In genomic region chr2:75199428-75200011, GRCh38 we compare ENCODE assay signal across 8 cellular contexts. TPM values are rescaled to one million over a fixed set of nuclear protein-coding genes. Genes with fewer than 3 reads are reported as not detected.
DNase-seq lines count a peak whose midpoint lies in the region; ATAC-seq and TF ChIP-seq lines count a peak whose summit lies in the region.

A gene with protein sequence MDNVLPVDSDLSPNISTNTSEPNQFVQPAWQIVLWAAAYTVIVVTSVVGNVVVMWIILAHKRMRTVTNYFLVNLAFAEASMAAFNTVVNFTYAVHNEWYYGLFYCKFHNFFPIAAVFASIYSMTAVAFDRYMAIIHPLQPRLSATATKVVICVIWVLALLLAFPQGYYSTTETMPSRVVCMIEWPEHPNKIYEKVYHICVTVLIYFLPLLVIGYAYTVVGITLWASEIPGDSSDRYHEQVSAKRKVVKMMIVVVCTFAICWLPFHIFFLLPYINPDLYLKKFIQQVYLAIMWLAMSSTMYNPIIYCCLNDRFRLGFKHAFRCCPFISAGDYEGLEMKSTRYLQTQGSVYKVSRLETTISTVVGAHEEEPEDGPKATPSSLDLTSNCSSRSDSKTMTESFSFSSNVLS (minus strand): TSS chr2:75199520. CDS start chr2:75198934, 586 bp downstream.

- ATAC-seq in HG02763 (IDR thresholded peaks at IDR 0.05; ENCODE audit: unreplicated experiment) (peak; percentile 66), left cardiac atrium (peak; percentile 74 to 81)
- ATAC-seq in activated naive CD8-positive, alpha-beta T cell treated with anti-CD3 and anti-CD28 coated beads, Interleukin-2, amount 50 U/mL, for 24 hours, result peak; percentile 73

- POLR2A ChIA-PET in OCI-LY7 (lab: Charles Lee), result no interaction called here

- no peak within 1 kb of the TSS for H2AFZ ChIP-seq in OCI-LY7 (ENCODE audit: low read length)

- H3K4me3 Mint-ChIP-seq in activated naive CD8-positive, alpha-beta T cell treated with anti-CD3 and anti-CD28 coated beads, Interleukin-2, amount 50 U/mL, for 24 hours, result peak within 1 kb of the TSS; percentile 66

- no peaks in the 10 kb centered on the region; the same call in 1 of the 2 replicates for H4K20me1 ChIP-seq in OCI-LY7 (ENCODE audit: insufficient read depth, low read length)

- no peaks in the 10 kb centered on the region for H3K9me2 ChIP-seq in OCI-LY7 (ENCODE audit: insufficient read depth, low read length)

- no peaks in the 10 kb centered on the region for H3K4me1 ChIP-seq in OCI-LY7 (ENCODE audit: insufficient read depth, low read length, poor library complexity, severe bottlenecking)
- no peaks in the 10 kb centered on the region for H3K4me1 ChIP-seq in prostate gland (replicated peaks)

- H3K27me3 ChIP-seq in prostate gland (replicated peaks; ENCODE audit: insufficient read depth), result peaks cover 14% of the 10 kb centered on the region

- no peaks in the 10 kb centered on the region for H3K36me3 Mint-ChIP-seq in activated naive CD8-positive, alpha-beta T cell treated with anti-CD3 and anti-CD28 coated beads, Interleukin-2, amount 50 U/mL, for 24 hours (ENCODE audit: low read depth)

- peaks cover 68% of the 10 kb centered on the region for H3K27me3 Mint-ChIP-seq in activated naive CD8-positive, alpha-beta T cell treated with anti-CD3 and anti-CD28 coated beads, Interleukin-2, amount 50 U/mL, for 24 hours

- H3K4me3 ChIP-seq in OCI-LY7 (ENCODE audit: low read depth, low read length, poor library complexity, severe bottlenecking) (no peak within 1 kb of the TSS), prostate gland (peak within 1 kb of the TSS; percentile 11 to 18)

- 2% methylated on average over 38 of the region's 46 CpGs for WGBS in prostate gland

- H3K27ac ChIP-seq in OCI-LY7 (ENCODE audit: low read depth, low read length, poor library complexity, severe bottlenecking), result no peak within 1 kb of the TSS
- H3K27ac ChIP-seq in prostate gland, result no peak within 1 kb of the TSS

- H3K36me3 ChIP-seq in OCI-LY7 (ENCODE audit: insufficient read depth, low read length) (no peaks in the 10 kb centered on the region), prostate gland (no peaks in the 10 kb centered on the region)

- CTCF ChIA-PET in OCI-LY7 (lab: Charles Lee; ENCODE audit: unreplicated experiment), result no interaction called here

- H3K9me3 Mint-ChIP-seq in activated naive CD8-positive, alpha-beta T cell treated with anti-CD3 and anti-CD28 coated beads, Interleukin-2, amount 50 U/mL, for 24 hours, result no peaks in the 10 kb centered on the region

- H3K4me2 ChIP-seq in OCI-LY7 (ENCODE audit: low read length), result no peak within 1 kb of the TSS

- BruUV-seq in OCI-LY7 (replicated peaks; lab: Mats Ljungman, UMichigan), result no TSS peak

- H3K79me2 ChIP-seq in OCI-LY7 (ENCODE audit: insufficient read depth, low read depth, low read length), result no peaks in the 10 kb centered on the region

- TF ChIP-seq POLR2A in prostate gland (IDR thresholded peaks at IDR 0.05), result no peak

- TF ChIP-seq CTCF in OCI-LY7 (conservative IDR thresholded peaks at IDR 0.05; ENCODE audit: low read length) (0 out of 2 replicates have a peak, but pooled peaks have one; percentile 20), prostate gland (IDR thresholded peaks at IDR 0.05) (peak in 2 of 4 experiments; percentile 26 to 50)

- H3K27ac Mint-ChIP-seq in activated naive CD8-positive, alpha-beta T cell treated with anti-CD3 and anti-CD28 coated beads, Interleukin-2, amount 50 U/mL, for 24 hours, result no peak within 1 kb of the TSS

- DNase-seq in NCI-H82 (lab: John Stamatoyannopoulos, UW), result peak; percentile 54
- DNase-seq in NCI-H82 treated with DMSO at 0.1 percent for 48 hours (lab: John Stamatoyannopoulos, UW; ENCODE audit: unreplicated experiment), result no peak
- no peak for DNase-seq in OCI-LY7 (ENCODE audit: low spot score)
- DNase-seq in activated naive CD8-positive, alpha-beta T cell treated with anti-CD3 and anti-CD28 coated beads, Interleukin-2, amount 50 U/mL, for 24 hours, result peak; percentile 50
- peak; percentile 64 for DNase-seq in left cardiac atrium
- DNase-seq in prostate gland (ENCODE audit: low spot score), result peak; percentile 32
- no peak for DNase-seq in OCI-M1 (lab: John Stamatoyannopoulos, UW)

- intact Hi-C loops in OCI-LY7 (cut with micrococcal nuclease; ENCODE audit: unreplicated experiment), result no loop called here
- intact Hi-C loops in left cardiac atrium (cut with DNase I), result no loop called here
- intact Hi-C loops in prostate gland (cut with DNase I), result no loop called here

- peaks cover 8% of the 10 kb centered on the region for H3K4me1 Mint-ChIP-seq in activated naive CD8-positive, alpha-beta T cell treated with anti-CD3 and anti-CD28 coated beads, Interleukin-2, amount 50 U/mL, for 24 hours

- H3K9me3 ChIP-seq in OCI-LY7 (ENCODE audit: low read length), result no peaks in the 10 kb centered on the region
- H3K9me3 ChIP-seq in prostate gland, result no peaks in the 10 kb centered on the region

RNA-seq across cellular contexts. Expression of the gene that starts here (rescaled TPM):
- not detected in 2 replicates for total RNA-seq in OCI-LY7 (2014; rRNA removed; shearing (Covaris generic))
- total RNA-seq in OCI-LY7 (2022) (not detected in 2 replicates), left cardiac atrium (under 1 TPM; 0.58 to 0.94 TPM), prostate gland (1 to 10 TPM; 2.7 to 4.2 TPM)

Comparison
In these comparisons a context has a peak if more than half of its experiments do, and no peak if none do; other contexts are left out.
1. DNase-seq: peak in NCI-H82 (single experiment), activated naive CD8-positive, alpha-beta T cell treated with anti-CD3 and anti-CD28 coated beads, Interleukin-2, amount 50 U/mL, for 24 hours (single experiment) and prostate gland (single experiment); none in NCI-H82 treated with DMSO at 0.1 percent for 48 hours (single experiment), OCI-LY7 (single experiment) and OCI-M1 (single experiment).
2. Peak in DNase-seq and ATAC-seq in left cardiac atrium; RNA of the gene not detected or under 1 TPM.
3. Peak in every context shown above with its lines, with median percentiles within 50 percentile points of each other: ATAC-seq.